ENCODE assay signal across 22 cellular contexts in genomic region chr15:57130956-57131355, GRCh38.
A peak's percentile ranks its signal among the peaks of the same experiment; 100 is the strongest.
DNase-seq lines count a peak whose midpoint lies in the region; ATAC-seq, FAIRE-seq and TF ChIP-seq lines count a peak whose summit lies in the region.
"Had no signal": no experiment of that assay in that cellular context is flagged by ENCODE, and none has a peak within 500 bp of the region (broad histone marks: within the 10 kb centered on the region; RNA-seq: fewer than 3 reads in every experiment).

No MANE protein-coding gene starts in this region.

- H3K4me1 Mint-ChIP-seq in activated CD4-positive, alpha-beta T cell treated with anti-CD3 and anti-CD28 coated beads, Interleukin-2, amount 10 ng/mL, durations not matched to agents 7 days and 5 days: peaks cover 46% of the 10 kb centered on the region
- H3K4me1 Mint-ChIP-seq in neural progenitor cell: peaks cover 45% of the 10 kb centered on the region

- no peaks in the 10 kb centered on the region for H3K9me1 ChIP-seq in K562 (ENCODE audit: control insufficient read depth, insufficient read depth, low read length)

- ATAC-seq in K562 (no peak), HG02588 (IDR thresholded peaks at IDR 0.05; ENCODE audit: unreplicated experiment) (no peak)

- TF ChIP-seq POLR2A in K562 (conservative IDR thresholded peaks at IDR 0.05): no peak

- CTCF ChIA-PET in activated CD4-positive, alpha-beta T cell treated with anti-CD3 and anti-CD28 coated beads, Interleukin-2, amount 10 ng/mL, durations not matched to agents 7 days and 5 days (lab: Charles Lee): interaction anchor here (1.0 kb wide), 1 partner anchor 16 kb away, joined by 5 read pairs; no protein-coding TSS in a partner anchor
- CTCF ChIA-PET in K562 (lab: Yijun Ruan, JAX; ENCODE audit: low intra/inter-chr PET ratio): no interaction called here

- no peaks in the 10 kb centered on the region for H3K9me3 ChIP-seq in Karpas-422 (ENCODE audit: low read length)
- no peaks in the 10 kb centered on the region for H3K9me3 ChIP-seq in K562 (replicated peaks; ENCODE audit: control insufficient read depth, insufficient read depth, low read depth, low read length)
- H3K9me3 ChIP-seq in neural progenitor cell (ENCODE audit: low read depth): no peaks in the 10 kb centered on the region
- no peaks in the 10 kb centered on the region for H3K9me3 ChIP-seq in MM.1S (replicated peaks; ENCODE audit: insufficient read depth, low read length)
- H3K9me3 ChIP-seq: BE2C had no signal

- H3K9ac ChIP-seq in Karpas-422 (ENCODE audit: low read length): no peak overlapping the region
- no peak overlapping the region for H3K9ac ChIP-seq in K562 (ENCODE audit: insufficient read depth in 1 of 2, low read depth in 2 of 2, low read length in 2 of 2)
- H3K9ac ChIP-seq in neural progenitor cell: no peak overlapping the region
- H3K9ac ChIP-seq in MM.1S (ENCODE audit: low read length): no peak overlapping the region

- no peak for TF ChIP-seq RAD21 in K562 (CRISPR knock-in tag; conservative IDR thresholded peaks at IDR 0.05 in 1 of 2, IDR thresholded peaks at IDR 0.05 in 1 of 2)

- no peak for DNase-seq in activated CD4-positive, alpha-beta T cell treated with anti-CD3 and anti-CD28 coated beads, Interleukin-2, amount 10 ng/mL, durations not matched to agents 7 days and 5 days
- DNase-seq in activated CD4-positive, alpha-beta T cell treated with anti-CD3 and anti-CD28 coated beads for 4 hours: no peak
- DNase-seq in Karpas-422: no peak
- no peak for DNase-seq in K562 (ENCODE audit: extremely low read depth in 1 of 4, low spot score in 3 of 4)
- no peak for DNase-seq in neural progenitor cell (ENCODE audit: low spot score)
- DNase-seq in caudate nucleus (lab: John Stamatoyannopoulos, UW): no peak
- DNase-seq in MM.1S: no peak
- DNase-seq: 8988T; BE2C; CD4-positive, alpha-beta memory T cell; DMS79 treated with DMSO at 0.1 percent for 48 hours; MV-4-11; NCI-H1417 treated with DMSO at 0.1 percent for 48 hours; NCI-H1930; NCI-H2171; NCI-H446 treated with DMSO at 0.1 percent for 48 hours; NK-92 treated with Interleukin-12 subunit alpha and Interleukin-12 subunit beta, amount 100 ng/mL, for 24 hours; OCI-M1 had no signal

- no peak overlapping the region for H3K27ac ChIP-seq in Karpas-422 (ENCODE audit: low read length)
- no peak overlapping the region for H3K27ac ChIP-seq in K562 (ENCODE audit: extremely low read depth, low read depth, low read length)
- peak overlapping the region; percentile 53 for H3K27ac ChIP-seq in neural progenitor cell
- no peak overlapping the region for H3K27ac ChIP-seq in caudate nucleus (ENCODE audit: low read depth, low read length)
- no peak overlapping the region for H3K27ac ChIP-seq in MM.1S (ENCODE audit: low read length)
- H3K27ac ChIP-seq: RWPE1 had no signal

- H3K9me2 ChIP-seq in Karpas-422 (replicated peaks; ENCODE audit: insufficient read depth, low read length): no peaks in the 10 kb centered on the region
- H3K9me2 ChIP-seq in MM.1S (replicated peaks; ENCODE audit: insufficient read depth, low read length): no peaks in the 10 kb centered on the region

- POLR2A ChIA-PET in activated CD4-positive, alpha-beta T cell treated with anti-CD3 and anti-CD28 coated beads, Interleukin-2, amount 10 ng/mL, durations not matched to agents 7 days and 5 days (lab: Charles Lee): no interaction called here
- POLR2A ChIA-PET in K562 (lab: Yijun Ruan, JAX): interaction anchor here (0.7 to 0.9 kb wide), 2 partner anchors 11 to 13 kb away, joined by 3 to 4 read pairs; no protein-coding TSS in a partner anchor

- TF ChIP-seq EP300 in K562 (IDR thresholded peaks at IDR 0.05; ENCODE audit: low read length): no peak

- H3K36me3 ChIP-seq in Karpas-422 (ENCODE audit: insufficient read depth, low read length) (no peaks in the 10 kb centered on the region; the same call in 1 of the 2 replicates), K562 (ENCODE audit: control insufficient read depth, insufficient read depth, low read length) (no peaks in the 10 kb centered on the region; the same call in 2 of the 3 replicates), neural progenitor cell (peaks cover 4% of the 10 kb centered on the region), MM.1S (replicated peaks; ENCODE audit: insufficient read depth, low read length) (no peaks in the 10 kb centered on the region)
- H3K36me3 ChIP-seq: BE2C had no signal

- H3K4me1 ChIP-seq in Karpas-422 (ENCODE audit: low read length) (peaks cover 62% of the 10 kb centered on the region), K562 (replicated peaks in 1 of 2; ENCODE audit: control insufficient read depth in 2 of 2, insufficient read depth in 2 of 2, low read length in 2 of 2) (no peaks in the 10 kb centered on the region), neural progenitor cell (peaks cover 55% of the 10 kb centered on the region), MM.1S (ENCODE audit: low read length) (peaks cover 10% of the 10 kb centered on the region)

- H3K27ac Mint-ChIP-seq in activated CD4-positive, alpha-beta T cell treated with anti-CD3 and anti-CD28 coated beads, Interleukin-2, amount 10 ng/mL, durations not matched to agents 7 days and 5 days: peak overlapping the region; percentile 17
- H3K27ac Mint-ChIP-seq in neural progenitor cell: peak overlapping the region; percentile 12
- H3K27ac Mint-ChIP-seq: CD4-positive, alpha-beta memory T cell had no signal

- H3K27me3 ChIP-seq in Karpas-422 (ENCODE audit: low read length) (no peaks in the 10 kb centered on the region), K562 (ENCODE audit: control insufficient read depth in 2 of 2, insufficient read depth in 2 of 2, low read length in 2 of 2) (no peaks in the 10 kb centered on the region), neural progenitor cell (no peaks in the 10 kb centered on the region), MM.1S (replicated peaks; ENCODE audit: insufficient read depth, low read length) (no peaks in the 10 kb centered on the region)
- H3K27me3 ChIP-seq: BE2C had no signal

- intact Hi-C loops in K562 (cut with micrococcal nuclease): no loop called here

- no peak overlapping the region for H3K4me3 ChIP-seq in Karpas-422 (ENCODE audit: low read length)
- no peak overlapping the region for H3K4me3 ChIP-seq in K562
- H3K4me3 ChIP-seq in neural progenitor cell: no peak overlapping the region
- no peak overlapping the region for H3K4me3 ChIP-seq in MM.1S (ENCODE audit: low read length)

- peak; percentile 37 for FAIRE-seq in K562 (lab: Jason Lieb, UNC)
- FAIRE-seq: G401.6, H1 had no signal

- H3K36me3 Mint-ChIP-seq in activated CD4-positive, alpha-beta T cell treated with anti-CD3 and anti-CD28 coated beads, Interleukin-2, amount 10 ng/mL, durations not matched to agents 7 days and 5 days (ENCODE audit: low read depth): peaks cover 17% of the 10 kb centered on the region
- H3K36me3 Mint-ChIP-seq in neural progenitor cell: peaks cover 17% of the 10 kb centered on the region

- peaks cover 28% of the 10 kb centered on the region for H3F3A ChIP-seq in neural progenitor cell (ENCODE audit: low read depth)
- H3F3A ChIP-seq in MM.1S (ENCODE audit: insufficient read depth, low read length): no peaks in the 10 kb centered on the region; the same call in 1 of the 2 replicates

- WGBS in K562 (ENCODE audit: insufficient coverage, low coverage, missing lambda C conversion rate): 78% methylated on average over 4 of the region's 4 CpGs

- TF ChIP-seq CTCF in K562 (IDR thresholded peaks at IDR 0.05 in 2 of 3, conservative IDR thresholded peaks at IDR 0.05 in 1 of 3; ENCODE audit: insufficient read depth in 2 of 3, low read depth in 1 of 3, low read length in 3 of 3): no peak
- TF ChIP-seq CTCF in neural progenitor cell (IDR thresholded peaks at IDR 0.05): no peak
- TF ChIP-seq CTCF in MM.1S (IDR thresholded peaks at IDR 0.05; ENCODE audit: low read length): no peak

- no peaks in the 10 kb centered on the region for H3K9me3 Mint-ChIP-seq in activated CD4-positive, alpha-beta T cell treated with anti-CD3 and anti-CD28 coated beads, Interleukin-2, amount 10 ng/mL, durations not matched to agents 7 days and 5 days
- no peaks in the 10 kb centered on the region for H3K9me3 Mint-ChIP-seq in neural progenitor cell

- no peaks in the 10 kb centered on the region for H3K27me3 Mint-ChIP-seq in activated CD4-positive, alpha-beta T cell treated with anti-CD3 and anti-CD28 coated beads, Interleukin-2, amount 10 ng/mL, durations not matched to agents 7 days and 5 days
- H3K27me3 Mint-ChIP-seq in neural progenitor cell (ENCODE audit: insufficient read depth, low read depth): no peaks in the 10 kb centered on the region
- H3K27me3 Mint-ChIP-seq: CD4-positive, alpha-beta memory T cell had no signal

- in situ Hi-C loops in K562 (cut with MboI): no loop called here

- no TSS peak for BruUV-seq in K562 (replicated peaks; lab: Mats Ljungman, UMichigan)

- H4K20me1 ChIP-seq in Karpas-422 (ENCODE audit: insufficient read depth, low read depth, low read length) (no peaks in the 10 kb centered on the region), K562 (replicated peaks; ENCODE audit: control insufficient read depth, insufficient read depth, low read length) (no peaks in the 10 kb centered on the region), neural progenitor cell (ENCODE audit: low read depth) (peaks cover 8% of the 10 kb centered on the region), MM.1S (ENCODE audit: insufficient read depth, low read length) (no peaks in the 10 kb centered on the region)

- H3K79me2 ChIP-seq in Karpas-422 (ENCODE audit: low read length) (peaks cover 73% of the 10 kb centered on the region), K562 (ENCODE audit: control insufficient read depth, insufficient read depth, low read length) (peaks cover 6% of the 10 kb centered on the region; the same call in 1 of the 3 replicates), neural progenitor cell (ENCODE audit: low read depth) (peaks cover 65% of the 10 kb centered on the region), MM.1S (ENCODE audit: low read length) (no peaks in the 10 kb centered on the region)

- H2AFZ ChIP-seq in Karpas-422 (ENCODE audit: low read length) (no peak overlapping the region), K562 (ENCODE audit: low read depth, low read length) (no peak overlapping the region), neural progenitor cell (replicated peaks) (no peak overlapping the region), MM.1S (ENCODE audit: low read length) (no peak overlapping the region)

- H3K4me3 Mint-ChIP-seq in activated CD4-positive, alpha-beta T cell treated with anti-CD3 and anti-CD28 coated beads, Interleukin-2, amount 10 ng/mL, durations not matched to agents 7 days and 5 days: no peak overlapping the region
- no peak overlapping the region for H3K4me3 Mint-ChIP-seq in neural progenitor cell
- H3K4me3 Mint-ChIP-seq: CD4-positive, alpha-beta memory T cell had no signal

- peak overlapping the region; percentile 2 for H3K4me2 ChIP-seq in Karpas-422 (ENCODE audit: low read depth, low read length, poor library complexity, severe bottlenecking)
- H3K4me2 ChIP-seq in K562 (ENCODE audit: insufficient read depth, low read length): no peak overlapping the region
- H3K4me2 ChIP-seq in neural progenitor cell: no peak overlapping the region
- H3K4me2 ChIP-seq in MM.1S (ENCODE audit: low read depth, low read length): no peak overlapping the region

TF ChIP-seq in K562, 482 proteins besides CTCF, POLR2A, EP300 and RAD21 (continues in another document):
- TF ChIP-seq ZBTB1 (CRISPR knock-in tag; IDR thresholded peaks at IDR 0.05; ENCODE audit: borderline replicate concordance, low read depth) (no peak), TRIM24 (IDR thresholded peaks at IDR 0.05) (no peak), ESRRA (IDR thresholded peaks at IDR 0.05; ENCODE audit: borderline replicate concordance, low read depth) (no peak), RHOXF2B (CRISPR knock-in tag; conservative IDR thresholded peaks at IDR 0.05) (no peak)
